In the genomic region with DNA sequence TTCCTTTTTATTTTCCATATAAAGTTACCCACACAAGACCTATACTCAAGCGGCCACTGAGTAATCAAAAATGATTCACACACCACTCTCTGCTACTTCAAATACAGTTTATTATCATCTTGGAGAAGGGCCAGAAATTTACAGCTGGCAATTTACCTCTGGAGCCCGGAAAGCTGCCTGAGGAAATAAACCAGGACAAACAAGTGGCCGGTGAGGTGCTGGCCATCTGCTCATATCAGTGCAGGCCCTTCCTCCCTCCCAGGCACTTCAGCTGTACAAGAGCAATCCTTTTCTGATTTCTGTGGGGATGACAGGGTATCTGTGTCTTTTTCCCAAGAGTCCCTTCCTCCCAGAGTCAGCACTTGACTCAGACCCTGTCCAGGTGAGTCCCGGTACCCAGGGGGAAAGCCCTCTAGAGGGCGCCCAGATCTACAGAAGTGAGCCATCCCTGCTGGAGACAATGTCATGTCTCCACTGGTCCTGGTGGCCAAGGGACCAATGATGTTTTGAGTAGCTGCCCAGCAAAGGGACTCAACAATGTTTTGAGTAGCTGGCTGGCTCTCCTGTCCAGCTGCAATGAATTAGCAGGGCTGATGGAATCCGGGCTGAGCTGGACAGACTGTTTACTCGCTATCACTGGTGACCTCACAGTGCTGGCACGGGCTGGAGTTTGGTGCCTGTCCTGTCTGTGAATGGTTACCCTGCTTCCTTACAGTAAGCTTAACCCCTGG, we compare ENCODE assay signal across 9 cellular contexts. TPM values are rescaled to one million over a fixed set of nuclear protein-coding genes. Genes with fewer than 3 reads are reported as not detected.
DNase-seq lines count a peak whose midpoint lies in the region; ATAC-seq and TF ChIP-seq lines count a peak whose summit lies in the region.
"Had no signal": no experiment of that assay in that cellular context is flagged by ENCODE, and none has a peak within 500 bp of the region (broad histone marks: within the 10 kb centered on the region; RNA-seq: fewer than 3 reads in every experiment).

No MANE protein-coding gene starts in this region.

- H3K4me3 Mint-ChIP-seq in activated naive CD8-positive, alpha-beta T cell treated with anti-CD3 and anti-CD28 coated beads for 36 hours, result no peak overlapping the region
- H3K4me3 Mint-ChIP-seq in immature natural killer cell, result no peak overlapping the region

- no peak for TF ChIP-seq POLR2A in gastrocnemius medialis (IDR thresholded peaks at IDR 0.05)

- CTCF ChIA-PET in RWPE1 (lab: Yijun Ruan, JAX), result interaction anchor here (0.6 to 1.5 kb wide), 8 partner anchors 9 to 84 kb away, joined by 3 to 6 read pairs (median 4); no protein-coding TSS in a partner anchor

- no peaks in the 10 kb centered on the region for H3K9me3 Mint-ChIP-seq in activated naive CD8-positive, alpha-beta T cell treated with anti-CD3 and anti-CD28 coated beads for 36 hours
- H3K9me3 Mint-ChIP-seq in immature natural killer cell, result no peaks in the 10 kb centered on the region

- peak overlapping the region; percentile 50 for H3K27ac ChIP-seq in RWPE1
- H3K27ac ChIP-seq in gastrocnemius medialis, result peak overlapping the region in 1 of 4 donors; percentile 17
- H3K27ac ChIP-seq: SK-N-MC had no signal

- in situ Hi-C loops in gastrocnemius medialis (cut with MboI; ENCODE audit: low sequenced_read_pairs in 4 of 4), result loop anchor here (5.0 to 25.0 kb wide), 4 partner anchors 64 to 172 kb away; a partner anchor contains a TSS

- H3K9me3 ChIP-seq in gastrocnemius medialis, result no peaks in the 10 kb centered on the region

- TF ChIP-seq CTCF in RWPE1 (conservative IDR thresholded peaks at IDR 0.05; ENCODE audit: low read depth) (peak; percentile 82), gastrocnemius medialis (IDR thresholded peaks at IDR 0.05 in 4 of 5, conservative IDR thresholded peaks at IDR 0.05 in 1 of 5) (peak; percentile 38 to 78 (median 68))

- no peak overlapping the region for H3K4me3 ChIP-seq in gastrocnemius medialis
- H3K4me3 ChIP-seq: SK-N-MC had no signal

- DNase-seq in EL, result peak; percentile 85
- DNase-seq in Kasumi-1 (lab: John Stamatoyannopoulos, UW), result peak; percentile 14 to 25
- peak; percentile 92 for DNase-seq in RWPE1 (ENCODE audit: low spot score)
- peak; percentile 48 for DNase-seq in activated naive CD8-positive, alpha-beta T cell treated with anti-CD3 and anti-CD28 coated beads for 36 hours
- DNase-seq in cardiac septum (ENCODE audit: low spot score), result peak; percentile 83
- peak; percentile 68 to 81 for DNase-seq in gastrocnemius medialis
- DNase-seq in immature natural killer cell, result no peak

- H3K4me1 Mint-ChIP-seq in activated naive CD8-positive, alpha-beta T cell treated with anti-CD3 and anti-CD28 coated beads for 36 hours, result no peaks in the 10 kb centered on the region
- no peaks in the 10 kb centered on the region for H3K4me1 Mint-ChIP-seq in immature natural killer cell

- H3K36me3 Mint-ChIP-seq in activated naive CD8-positive, alpha-beta T cell treated with anti-CD3 and anti-CD28 coated beads for 36 hours, result no peaks in the 10 kb centered on the region
- H3K36me3 Mint-ChIP-seq in immature natural killer cell, result no peaks in the 10 kb centered on the region

- ATAC-seq in gastrocnemius medialis, result peak; percentile 87 to 94
- no peak for ATAC-seq in HG03175 (IDR thresholded peaks at IDR 0.05; ENCODE audit: unreplicated experiment)

- H3K27ac Mint-ChIP-seq in activated naive CD8-positive, alpha-beta T cell treated with anti-CD3 and anti-CD28 coated beads for 36 hours, result no peak overlapping the region
- H3K27ac Mint-ChIP-seq in immature natural killer cell, result no peak overlapping the region

- intact Hi-C loops in cardiac septum (cut with DNase I), result loop anchor here (1.0 kb wide), 1 partner anchor 23 kb away; no protein-coding TSS in a partner anchor
- intact Hi-C loops in gastrocnemius medialis (cut with DNase I; ENCODE audit: low total_unique reads), result loop anchor here (1.0 to 2.0 kb wide), 3 partner anchors 25 to 86 kb away; no protein-coding TSS in a partner anchor

- H3K27me3 Mint-ChIP-seq in activated naive CD8-positive, alpha-beta T cell treated with anti-CD3 and anti-CD28 coated beads for 36 hours, result peaks cover 10% of the 10 kb centered on the region
- H3K27me3 Mint-ChIP-seq in immature natural killer cell (ENCODE audit: low read depth in 3 of 3), result peaks cover 0 to 16% (median 12%) of the 10 kb centered on the region in 3 donors

- peaks cover 0 to 8% of the 10 kb centered on the region in 2 donors for H3K36me3 ChIP-seq in gastrocnemius medialis

- H3K4me1 ChIP-seq in gastrocnemius medialis, result peaks cover 6 to 9% of the 10 kb centered on the region in 2 donors

- POLR2A ChIA-PET in RWPE1 (lab: Yijun Ruan, JAX; ENCODE audit: low non-redundant PET), result no interaction called here

- H3K27me3 ChIP-seq in gastrocnemius medialis, result no peaks in the 10 kb centered on the region

RNA-seq across cellular contexts. Expression of a gene that starts 23.6 kb away (rescaled TPM):
- 1 to 10 TPM; 1.8 to 2.1 TPM for total RNA-seq in activated naive CD8-positive, alpha-beta T cell treated with anti-CD3 and anti-CD28 coated beads for 36 hours
- total RNA-seq in cardiac septum (11.6 TPM), gastrocnemius medialis (10 to 100 TPM in 1 of 4 donors, 1 to 10 TPM in 3; 5.5 to 19.8 (median 6.1) TPM)
- under 1 TPM in 2 of 3 donors, not detected in 1; 0.34 to 0.73 TPM for polyA plus RNA-seq in immature natural killer cell

RNA-seq across cellular contexts. Expression of a gene that starts 57.4 kb away (rescaled TPM):
- total RNA-seq in activated naive CD8-positive, alpha-beta T cell treated with anti-CD3 and anti-CD28 coated beads for 36 hours, result not detected
- total RNA-seq in cardiac septum (not detected), gastrocnemius medialis (1 to 10 TPM in 1 of 4 donors, not detected in 3; 3.9 TPM)
- polyA plus RNA-seq in immature natural killer cell, result not detected

Comparison
In these comparisons a context has a peak if more than half of its experiments do, and no peak if none do; other contexts are left out.
1. DNase-seq: peak in EL (single experiment), Kasumi-1 (2 of 2), RWPE1 (single experiment), activated naive CD8-positive, alpha-beta T cell treated with anti-CD3 and anti-CD28 coated beads for 36 hours (single experiment), cardiac septum (single experiment) and gastrocnemius medialis (2 of 2); none in immature natural killer cell (0 of 3).